15 cellular contexts compared by ENCODE assay signal in genomic region chr11:35059040-35059439, GRCh38.
DNase-seq lines count a peak whose midpoint lies in the region; ATAC-seq and TF ChIP-seq lines count a peak whose summit lies in the region.
"Had no signal": no experiment of that assay in that cellular context is flagged by ENCODE, and none has a peak within 500 bp of the region (broad histone marks: within the 10 kb centered on the region; RNA-seq: fewer than 3 reads in every experiment).

No MANE protein-coding gene starts in this region.

- no peak for DNase-seq in CD8-positive, alpha-beta T cell
- DNase-seq in HL-60 (ENCODE audit: low read depth in 1 of 2, low spot score in 1 of 2): peak in 1 of 2 experiments; percentile 65
- peak; percentile 53 for DNase-seq in medulla oblongata (ENCODE audit: extremely low spot score)
- DNase-seq in NCI-H187 (lab: John Stamatoyannopoulos, UW): no peak
- no peak for DNase-seq in NCI-H510A (lab: John Stamatoyannopoulos, UW)
- no peak for DNase-seq in NCI-H1092 (lab: John Stamatoyannopoulos, UW)
- no peak for DNase-seq in NCI-H1417 treated with DMSO at 0.1 percent for 48 hours (lab: John Stamatoyannopoulos, UW)
- DNase-seq: effector CD8-positive, alpha-beta T cell; kidney; NCI-H1436 treated with DMSO at 0.1 percent for 48 hours; nephron progenitor cell had no signal

- H3K9ac ChIP-seq in SU-DHL-6 (ENCODE audit: low read length): peak overlapping the region; percentile 19; the same call in 1 of the 2 replicates

- no peaks in the 10 kb centered on the region for H3K27me3 ChIP-seq in CD8-positive, alpha-beta T cell (ENCODE audit: insufficient read depth, low read length)
- H3K27me3 ChIP-seq in HL-60 (ENCODE audit: insufficient read depth, poor library complexity, severe bottlenecking) (no peaks in the 10 kb centered on the region), SU-DHL-6 (ENCODE audit: low read length) (no peaks in the 10 kb centered on the region)
- H3K27me3 ChIP-seq: ascending aorta, tibial nerve had no signal

- peaks cover 24% of the 10 kb centered on the region for H3K4me1 ChIP-seq in CD8-positive, alpha-beta T cell (ENCODE audit: insufficient read depth, low read length)
- H3K4me1 ChIP-seq: ascending aorta had no signal

- intact Hi-C loops in CD8-positive, alpha-beta T cell (cut with DNase I, micrococcal nuclease): loop anchor here in 1 of 2 experiments (2.0 kb wide), 1 partner anchor 24 kb away; no protein-coding TSS in a partner anchor

- H3K4me3 ChIP-seq in CD8-positive, alpha-beta T cell (ENCODE audit: low read depth, low read length): no peak overlapping the region
- H3K4me3 ChIP-seq in HL-60 (replicated peaks; ENCODE audit: insufficient read depth, low read length): no peak overlapping the region
- peak overlapping the region; percentile 43 for H3K4me3 ChIP-seq in SU-DHL-6 (ENCODE audit: insufficient read depth, low read length, poor library complexity, severe bottlenecking)
- H3K4me3 ChIP-seq: ascending aorta, tibial nerve had no signal

- H3K9me3 Mint-ChIP-seq in CD8-positive, alpha-beta T cell: no peaks in the 10 kb centered on the region
- H3K9me3 Mint-ChIP-seq: nephron progenitor cell had no signal

- no peaks in the 10 kb centered on the region for H3K9me3 ChIP-seq in CD8-positive, alpha-beta T cell (ENCODE audit: low read length)
- H3K9me3 ChIP-seq in SU-DHL-6 (ENCODE audit: insufficient read depth, low read length): no peaks in the 10 kb centered on the region
- H3K9me3 ChIP-seq: ascending aorta, tibial nerve had no signal

- H3K79me2 ChIP-seq in SU-DHL-6 (ENCODE audit: insufficient read depth, low read length): no peaks in the 10 kb centered on the region

- no peak overlapping the region for H3K4me3 Mint-ChIP-seq in CD8-positive, alpha-beta T cell
- H3K4me3 Mint-ChIP-seq: nephron progenitor cell had no signal

- H3K9me2 ChIP-seq in SU-DHL-6 (replicated peaks; ENCODE audit: insufficient read depth, low read length): no peaks in the 10 kb centered on the region

- ATAC-seq in CD8-positive, alpha-beta T cell: peak; percentile 38
- ATAC-seq: sciatic nerve had no signal

- H3K36me3 ChIP-seq in CD8-positive, alpha-beta T cell (ENCODE audit: insufficient read depth, low read length): no peaks in the 10 kb centered on the region
- H3K36me3 ChIP-seq in SU-DHL-6 (ENCODE audit: low read length): no peaks in the 10 kb centered on the region
- H3K36me3 ChIP-seq: ascending aorta, tibial nerve had no signal

- H2AFZ ChIP-seq in SU-DHL-6 (ENCODE audit: low read depth, low read length, severe bottlenecking): peak overlapping the region; percentile 93

- TF ChIP-seq CTCF in CD8-positive, alpha-beta T cell (IDR thresholded peaks at IDR 0.05): no peak
- TF ChIP-seq CTCF in HL-60 (IDR thresholded peaks at IDR 0.05; ENCODE audit: insufficient read depth, low read length) (no peak), SU-DHL-6 (IDR thresholded peaks at IDR 0.05; ENCODE audit: insufficient read depth, low read length, poor library complexity, severe bottlenecking) (no peak)

- no peaks in the 10 kb centered on the region for H3K27me3 Mint-ChIP-seq in CD8-positive, alpha-beta T cell (ENCODE audit: low read depth)

- no peaks in the 10 kb centered on the region for H4K20me1 ChIP-seq in SU-DHL-6 (ENCODE audit: low read depth, low read length)

- POLR2A ChIA-PET in CD8-positive, alpha-beta T cell (lab: Charles Lee): interaction anchor here (0.7 to 2.0 kb wide), 7 partner anchors 8 to 105 kb away, joined by 3 to 6 read pairs (median 4); no protein-coding TSS in a partner anchor

- H3K27ac Mint-ChIP-seq in CD8-positive, alpha-beta T cell: peak overlapping the region; percentile 21
- H3K27ac Mint-ChIP-seq: nephron progenitor cell had no signal

- no peaks in the 10 kb centered on the region for H3K36me3 Mint-ChIP-seq in CD8-positive, alpha-beta T cell

- H3K4me1 Mint-ChIP-seq in CD8-positive, alpha-beta T cell (ENCODE audit: low read depth): peaks cover 38% of the 10 kb centered on the region
- H3K4me1 Mint-ChIP-seq: nephron progenitor cell had no signal

- CTCF ChIA-PET in CD8-positive, alpha-beta T cell (lab: Charles Lee): interaction anchor here (0.6 to 1.0 kb wide), 2 partner anchors 11 to 179 kb away, joined by 3 read pairs; no protein-coding TSS in a partner anchor

- no peaks in the 10 kb centered on the region for H3F3A ChIP-seq in SU-DHL-6 (ENCODE audit: insufficient read depth)

- H3K4me2 ChIP-seq in SU-DHL-6 (ENCODE audit: low read depth, low read length, poor library complexity, severe bottlenecking): peak overlapping the region; percentile 58

- H3K27ac ChIP-seq in CD8-positive, alpha-beta T cell (ENCODE audit: low read depth, low read length): no peak overlapping the region
- H3K27ac ChIP-seq in HL-60 (replicated peaks) (peak overlapping the region; percentile 61), SU-DHL-6 (ENCODE audit: low read depth, low read length) (peak overlapping the region; percentile 6)
- H3K27ac ChIP-seq: ascending aorta, tibial nerve had no signal
